ENCODE assay signal across 3 cellular contexts in genomic region chr12:67944093-67944492, GRCh38.
TF ChIP-seq lines count a peak whose summit lies in the region.

No MANE protein-coding gene starts in this region.

TF ChIP-seq in GM23338, 12 proteins besides CTCF, POLR2A, EP300 and RAD21 (continued from another document):
- TF ChIP-seq STAT1 (IDR thresholded peaks at IDR 0.05; ENCODE audit: unreplicated experiment) = no peak

TF ChIP-seq in GM12878, 131 proteins besides CTCF, POLR2A, EP300 and RAD21 (continued from another document):
- TF ChIP-seq, protein P1, sequence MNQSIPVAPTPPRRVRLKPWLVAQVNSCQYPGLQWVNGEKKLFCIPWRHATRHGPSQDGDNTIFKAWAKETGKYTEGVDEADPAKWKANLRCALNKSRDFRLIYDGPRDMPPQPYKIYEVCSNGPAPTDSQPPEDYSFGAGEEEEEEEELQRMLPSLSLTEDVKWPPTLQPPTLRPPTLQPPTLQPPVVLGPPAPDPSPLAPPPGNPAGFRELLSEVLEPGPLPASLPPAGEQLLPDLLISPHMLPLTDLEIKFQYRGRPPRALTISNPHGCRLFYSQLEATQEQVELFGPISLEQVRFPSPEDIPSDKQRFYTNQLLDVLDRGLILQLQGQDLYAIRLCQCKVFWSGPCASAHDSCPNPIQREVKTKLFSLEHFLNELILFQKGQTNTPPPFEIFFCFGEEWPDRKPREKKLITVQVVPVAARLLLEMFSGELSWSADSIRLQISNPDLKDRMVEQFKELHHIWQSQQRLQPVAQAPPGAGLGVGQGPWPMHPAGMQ (IDR thresholded peaks at IDR 0.05; ENCODE audit: borderline replicate concordance) = no peak

TF ChIP-seq in GM12891, 5 proteins besides CTCF, POLR2A, EP300 and RAD21 (continued from another document):
- TF ChIP-seq PAX5 (IDR thresholded peaks at IDR 0.05; ENCODE audit: insufficient read depth, low read length, severe bottlenecking) = no peak
